ENCODE assay signal across 25 cellular contexts in genomic region chr11:134818531-134818930, GRCh38.
DNase-seq lines count a peak whose midpoint lies in the region; ATAC-seq, FAIRE-seq and TF ChIP-seq lines count a peak whose summit lies in the region.
"Had no signal": no experiment of that assay in that cellular context is flagged by ENCODE, and none has a peak within 500 bp of the region (broad histone marks: within the 10 kb centered on the region; RNA-seq: fewer than 3 reads in every experiment).

No MANE protein-coding gene starts in this region.

- no peaks in the 10 kb centered on the region for H3K79me2 ChIP-seq in HepG2 (ENCODE audit: insufficient read depth, low read length)
- H3K79me2 ChIP-seq: parathyroid adenoma had no signal

- no peaks in the 10 kb centered on the region for H3K36me3 Mint-ChIP-seq in WTC11
- H3K36me3 Mint-ChIP-seq: activated naive CD8-positive, alpha-beta T cell treated with anti-CD3 and anti-CD28 coated beads, Interleukin-2, amount 10 ng/mL, durations not matched to agents 7 days and 5 days; natural killer cell treated with Interleukin-12 subunit alpha and Interleukin-12 subunit beta and Interleukin-15 and Interleukin-18, amount 100 ng/mL, for 72 hours had no signal

- H3K9ac ChIP-seq in HepG2 (ENCODE audit: insufficient read depth, low read depth, low read length) = no peak overlapping the region
- H3K9ac ChIP-seq: parathyroid adenoma had no signal

- H3K4me3 Mint-ChIP-seq in WTC11 = no peak overlapping the region
- H3K4me3 Mint-ChIP-seq: activated CD4-positive, alpha-beta memory T cell treated with anti-CD3 and anti-CD28 coated beads, Interleukin-2, amount 10 ng/mL, durations not matched to agents 7 days and 5 days; activated naive CD8-positive, alpha-beta T cell treated with anti-CD3 and anti-CD28 coated beads, Interleukin-2, amount 10 ng/mL, durations not matched to agents 7 days and 5 days; natural killer cell treated with Interleukin-12 subunit alpha and Interleukin-12 subunit beta and Interleukin-15 and Interleukin-18, amount 100 ng/mL, for 72 hours had no signal

- 2% methylated on average over 4 of the region's 4 CpGs for WGBS in HepG2 (ENCODE audit: low lambda C conversion rate)
- 28% methylated on average over 4 of the region's 4 CpGs for WGBS in right lobe of liver (ENCODE audit: insufficient coverage, low coverage, low lambda C conversion rate, missing lambda C conversion rate)

- H3K9me3 ChIP-seq in HepG2 (ENCODE audit: low read length) = no peaks in the 10 kb centered on the region
- H3K9me3 ChIP-seq in right lobe of liver = no peaks in the 10 kb centered on the region
- no peaks in the 10 kb centered on the region for H3K9me3 ChIP-seq in effector memory CD4-positive, alpha-beta T cell (ENCODE audit: control insufficient read depth, low read length)
- H3K9me3 ChIP-seq: left lung had no signal

- no peak overlapping the region for H3K27ac Mint-ChIP-seq in WTC11
- H3K27ac Mint-ChIP-seq: activated CD4-positive, alpha-beta memory T cell treated with anti-CD3 and anti-CD28 coated beads, Interleukin-2, amount 10 ng/mL, durations not matched to agents 7 days and 5 days; activated naive CD8-positive, alpha-beta T cell treated with anti-CD3 and anti-CD28 coated beads, Interleukin-2, amount 10 ng/mL, durations not matched to agents 7 days and 5 days; natural killer cell treated with Interleukin-12 subunit alpha and Interleukin-12 subunit beta and Interleukin-15 and Interleukin-18, amount 100 ng/mL, for 72 hours had no signal

- TF ChIP-seq POLR2A in HepG2 (IDR thresholded peaks at IDR 0.05; ENCODE audit: insufficient read depth in 1 of 2, low read depth in 2 of 2, low read length in 2 of 2) (no peak), right lobe of liver (IDR thresholded peaks at IDR 0.05) (no peak)

- CTCF ChIA-PET in HepG2 (lab: Yijun Ruan, JAX; ENCODE audit: low intra/inter-chr PET ratio, low total read pairs) (no interaction called here), WTC11 (lab: Charles Lee) (interaction anchor here (1.0 to 1.7 kb wide), 5 partner anchors 48 to 183 kb away, joined by 3 to 4 read pairs (median 4); no protein-coding TSS in a partner anchor)

- peaks cover 8% of the 10 kb centered on the region for H3K4me1 Mint-ChIP-seq in WTC11
- H3K4me1 Mint-ChIP-seq: activated CD4-positive, alpha-beta memory T cell treated with anti-CD3 and anti-CD28 coated beads, Interleukin-2, amount 10 ng/mL, durations not matched to agents 7 days and 5 days; activated naive CD8-positive, alpha-beta T cell treated with anti-CD3 and anti-CD28 coated beads, Interleukin-2, amount 10 ng/mL, durations not matched to agents 7 days and 5 days had no signal

- TF ChIP-seq CTCF in HepG2 (CRISPR knock-in tag; IDR thresholded peaks at IDR 0.05) (no peak), right lobe of liver (IDR thresholded peaks at IDR 0.05) (no peak), WTC11 (IDR thresholded peaks at IDR 0.05) (no peak)

- H3K36me3 ChIP-seq in HepG2 (replicated peaks in 1 of 2; ENCODE audit: control insufficient read depth in 1 of 2, insufficient read depth in 2 of 2, low read length in 2 of 2) = no peaks in the 10 kb centered on the region
- H3K36me3 ChIP-seq in right lobe of liver = no peaks in the 10 kb centered on the region
- H3K36me3 ChIP-seq in effector memory CD4-positive, alpha-beta T cell (ENCODE audit: control insufficient read depth, insufficient read depth, low read length) = no peaks in the 10 kb centered on the region
- H3K36me3 ChIP-seq: left lung had no signal

- H3K27ac ChIP-seq in HepG2 (ENCODE audit: extremely low read length, insufficient read depth, low read length) (no peak overlapping the region), right lobe of liver (no peak overlapping the region)
- H3K27ac ChIP-seq in effector memory CD4-positive, alpha-beta T cell (ENCODE audit: insufficient read depth, low read length, poor library complexity, severe bottlenecking) = no peak overlapping the region
- H3K27ac ChIP-seq: dorsolateral prefrontal cortex, HL-60, left lung, parathyroid adenoma had no signal

- no TSS peak for BruUV-seq in HepG2 (replicated peaks; lab: Mats Ljungman, UMichigan)

- no peak overlapping the region for H2AFZ ChIP-seq in HepG2 (ENCODE audit: low read length)
- H2AFZ ChIP-seq: parathyroid adenoma had no signal

- peaks cover 6% of the 10 kb centered on the region for H3K9me3 Mint-ChIP-seq in WTC11
- H3K9me3 Mint-ChIP-seq: activated CD4-positive, alpha-beta memory T cell treated with anti-CD3 and anti-CD28 coated beads, Interleukin-2, amount 10 ng/mL, durations not matched to agents 7 days and 5 days; activated naive CD8-positive, alpha-beta T cell treated with anti-CD3 and anti-CD28 coated beads, Interleukin-2, amount 10 ng/mL, durations not matched to agents 7 days and 5 days; natural killer cell treated with Interleukin-12 subunit alpha and Interleukin-12 subunit beta and Interleukin-15 and Interleukin-18, amount 100 ng/mL, for 72 hours had no signal

- no peak overlapping the region for H3K4me2 ChIP-seq in HepG2 (ENCODE audit: low read depth, low read length)

- H3K4me1 ChIP-seq in HepG2 (ENCODE audit: insufficient read depth, low read length) (no peaks in the 10 kb centered on the region), right lobe of liver (no peaks in the 10 kb centered on the region)
- H3K4me1 ChIP-seq in effector memory CD4-positive, alpha-beta T cell (ENCODE audit: control insufficient read depth, insufficient read depth, low read length, poor library complexity, severe bottlenecking) = no peaks in the 10 kb centered on the region
- H3K4me1 ChIP-seq: left lung, parathyroid adenoma had no signal

- ATAC-seq in HepG2 = peak; percentile 65
- no peak for ATAC-seq in right lobe of liver
- ATAC-seq in WTC11 = peak; percentile 86
- no peak for ATAC-seq in sciatic nerve
- ATAC-seq: left lung; natural killer cell treated with Interleukin-12 subunit alpha and Interleukin-12 subunit beta and Interleukin-15 and Interleukin-18, amount 100 ng/mL, for 72 hours had no signal

- DNase-seq in HepG2 (ENCODE audit: low spot score) (no peak), right lobe of liver (no peak), WTC11 (ENCODE audit: low spot score) (no peak), kidney tubule cell (ENCODE audit: low spot score) (peak; percentile 65), sciatic nerve (ENCODE audit: low spot score) (no peak)
- DNase-seq in effector memory CD4-positive, alpha-beta T cell = no peak
- DNase-seq in activated effector memory CD4-positive, alpha-beta T cell treated with anti-CD3 and anti-CD28 coated beads, Interleukin-2, amount 50 U/mL, for 16 hours = no peak
- no peak for DNase-seq in stimulated activated CD4-positive, alpha-beta T cell treated with anti-CD3 and anti-CD28 coated beads, Interleukin-4, amount 100 ng/mL, for 24 hours
- DNase-seq: activated CD4-positive, alpha-beta memory T cell treated with anti-CD3 and anti-CD28 coated beads, Interleukin-2, amount 10 ng/mL, durations not matched to agents 7 days and 5 days; activated CD4-positive, CD25-positive, alpha-beta regulatory T cell treated with anti-CD3 and anti-CD28 coated beads, Interleukin-2, amount 50 U/mL, for 72 hours; activated naive CD8-positive, alpha-beta T cell treated with anti-CD3 and anti-CD28 coated beads, Interleukin-2, amount 10 ng/mL, durations not matched to agents 7 days and 5 days; cerebellar nuclear complex; dorsolateral prefrontal cortex; head of caudate nucleus; IMR-90; left lung; NCI-H1105 treated with DMSO at 0.1 percent for 48 hours; NCI-H2081; NCI-H345; SHP77 treated with DMSO at 0.1 percent for 48 hours had no signal

- intact Hi-C loops in HepG2 (cut with micrococcal nuclease; ENCODE audit: unreplicated experiment) (no loop called here), right lobe of liver (cut with DNase I) (no loop called here), sciatic nerve (cut with DNase I) (no loop called here)

- no peak for FAIRE-seq in HepG2 (lab: Jason Lieb, UNC)
- FAIRE-seq: A204.1, H54 had no signal

- TF ChIP-seq RAD21 in HepG2 (CRISPR knock-in tag; IDR thresholded peaks at IDR 0.05) = no peak

- POLR2A ChIA-PET in HepG2 (lab: Yijun Ruan, JAX) (no interaction called here), WTC11 (lab: Charles Lee) (no interaction called here)

- H4K20me1 ChIP-seq in HepG2 (ENCODE audit: insufficient read depth, low read length) = no peaks in the 10 kb centered on the region

- no peak for TF ChIP-seq EP300 in HepG2 (IDR thresholded peaks at IDR 0.05; ENCODE audit: low read depth in 2 of 2, low read length in 2 of 2)
- TF ChIP-seq EP300 in HepG2 (CRISPR knock-in tag; IDR thresholded peaks at IDR 0.05; ENCODE audit: borderline replicate concordance) = no peak

- H3K4me3 ChIP-seq in HepG2 (replicated peaks in 1 of 3; ENCODE audit: insufficient read depth in 1 of 3, low read depth in 2 of 3, low read length in 3 of 3) = no peak overlapping the region
- H3K4me3 ChIP-seq in right lobe of liver = no peak overlapping the region
- no peak overlapping the region for H3K4me3 ChIP-seq in effector memory CD4-positive, alpha-beta T cell (ENCODE audit: insufficient read depth, low read depth, low read length, poor library complexity, severe bottlenecking)
- H3K4me3 ChIP-seq: dorsolateral prefrontal cortex, left lung had no signal

- H3K27me3 ChIP-seq in HepG2 (ENCODE audit: control insufficient read depth in 1 of 2, insufficient read depth in 2 of 2, low read length in 2 of 2) = no peaks in the 10 kb centered on the region
- H3K27me3 ChIP-seq in right lobe of liver = no peaks in the 10 kb centered on the region
- H3K27me3 ChIP-seq in effector memory CD4-positive, alpha-beta T cell (replicated peaks; ENCODE audit: control insufficient read depth, insufficient read depth, low read length, poor library complexity, severe bottlenecking) = no peaks in the 10 kb centered on the region

- in situ Hi-C loops in HepG2 (cut with HindIII; ENCODE audit: extremely low pct_ligation_motif_present, low pct_unique_long_range_greater_than_20kb) = no loop called here

- H3K27me3 Mint-ChIP-seq in WTC11 (ENCODE audit: low read depth) = peaks cover 3% of the 10 kb centered on the region; the same call in 1 of the 2 replicates

TF ChIP-seq in WTC11, 78 proteins besides CTCF, POLR2A, EP300 and RAD21 (continues in another document):
- TF ChIP-seq ZBTB21 (CRISPR knock-in tag; IDR thresholded peaks at IDR 0.05; ENCODE audit: borderline replicate concordance) (no peak), FOXP1 (CRISPR knock-in tag; IDR thresholded peaks at IDR 0.05; ENCODE audit: borderline replicate concordance) (no peak)

Comparison
In these comparisons a context has a peak if more than half of its experiments do, and no peak if none do; other contexts are left out.
1. ATAC-seq: peak in HepG2 (single experiment) and WTC11 (single experiment); none in right lobe of liver (0 of 4) and sciatic nerve (single experiment).